Comparison of ENCODE assay signal across 9 cellular contexts in the genomic region with DNA sequence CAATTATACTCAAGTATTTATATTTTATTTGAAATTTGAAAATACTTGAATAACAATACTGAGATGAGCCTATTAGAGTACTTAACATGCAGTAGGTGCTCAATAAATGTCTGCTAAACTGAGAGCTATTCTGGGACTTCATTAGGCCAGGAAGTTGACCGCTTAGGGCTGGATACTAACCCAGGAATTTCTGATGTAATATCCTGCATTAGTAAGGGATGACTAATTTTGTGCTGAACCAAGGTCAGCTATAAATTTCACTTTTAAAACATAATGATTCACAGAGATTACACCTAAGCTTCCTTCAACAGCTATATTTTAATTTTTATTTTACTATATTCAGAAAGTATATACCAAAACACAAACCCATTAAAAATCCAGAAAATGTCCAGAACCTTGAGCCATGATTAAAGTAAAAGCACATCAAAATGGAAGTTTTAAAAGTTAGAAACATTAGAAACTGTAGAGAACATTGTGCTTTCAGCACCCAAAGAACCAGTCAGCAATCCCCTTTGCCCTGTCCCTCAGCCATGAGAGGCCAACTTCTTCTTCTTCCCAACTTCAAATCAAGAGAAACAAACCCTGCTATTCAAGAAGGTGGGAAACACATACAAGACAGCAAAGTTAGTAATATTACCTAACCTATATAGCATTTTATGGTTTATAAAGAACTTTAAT. TPM values are rescaled to one million over a fixed set of nuclear protein-coding genes. Genes with fewer than 3 reads are reported as not detected.
DNase-seq lines count a peak whose midpoint lies in the region; ATAC-seq, FAIRE-seq and TF ChIP-seq lines count a peak whose summit lies in the region.
"Had no signal": no experiment of that assay in that cellular context is flagged by ENCODE, and none has a peak within 500 bp of the region (broad histone marks: within the 10 kb centered on the region; RNA-seq: fewer than 3 reads in every experiment).

No MANE protein-coding gene starts in this region.

- FAIRE-seq in H54 (lab: Jason Lieb, UNC) = peak; percentile 97

- no peaks in the 10 kb centered on the region for H3K4me1 Mint-ChIP-seq in type B pancreatic cell (ENCODE audit: unreplicated experiment)

- TF ChIP-seq CTCF in foreskin keratinocyte (conservative IDR thresholded peaks at IDR 0.05) = no peak
- TF ChIP-seq CTCF in type B pancreatic cell (conservative IDR thresholded peaks at IDR 0.05) = no peak

- no peak overlapping the region for H3K4me3 Mint-ChIP-seq in type B pancreatic cell

- H3K36me3 Mint-ChIP-seq in type B pancreatic cell = peaks cover 10% of the 10 kb centered on the region

- H3K4me3 ChIP-seq in skeletal muscle satellite cell (ENCODE audit: low read length) = peak overlapping the region; percentile 28

- H3K27me3 ChIP-seq in foreskin keratinocyte = no peaks in the 10 kb centered on the region
- no peaks in the 10 kb centered on the region for H3K27me3 ChIP-seq in skeletal muscle satellite cell (ENCODE audit: control insufficient read depth, insufficient read depth, low read length)

- peaks cover 13% of the 10 kb centered on the region for H3K36me3 ChIP-seq in skeletal muscle satellite cell (ENCODE audit: insufficient read depth, low read length)

- no peak overlapping the region for H3K27ac Mint-ChIP-seq in type B pancreatic cell

- H3K9me3 ChIP-seq in skeletal muscle satellite cell (replicated peaks; ENCODE audit: low read length) = no peaks in the 10 kb centered on the region

- peak; percentile 94 for ATAC-seq in foreskin keratinocyte
- no peak for ATAC-seq in HG03520 (IDR thresholded peaks at IDR 0.05; ENCODE audit: unreplicated experiment)

- DNase-seq in H54 (ENCODE audit: insufficient read length, low spot score) (peak; percentile 33), SW480 (ENCODE audit: low spot score) (peak; percentile 82), foreskin keratinocyte (peak; percentile 70 to 86), islet precursor cell (no peak), NCI-H526 treated with DMSO at 0.1 percent for 48 hours (lab: John Stamatoyannopoulos, UW) (no peak), type B pancreatic cell (ENCODE audit: extremely low spot score, unreplicated experiment) (no peak)
- DNase-seq: NCI-H510A had no signal

- TF ChIP-seq POLR2A in H54 (IDR thresholded peaks at IDR 0.05; ENCODE audit: low read depth, low read length) = no peak

- peak overlapping the region; percentile 84 for H3K9ac ChIP-seq in skeletal muscle satellite cell (ENCODE audit: low read depth, low read length)

- H3K4me1 ChIP-seq in foreskin keratinocyte (peaks cover 9% of the 10 kb centered on the region), skeletal muscle satellite cell (ENCODE audit: control insufficient read depth, insufficient read depth, low read length) (peaks cover 38% of the 10 kb centered on the region)

- H3K27ac ChIP-seq in foreskin keratinocyte = no peak overlapping the region

- H3K27me3 Mint-ChIP-seq in type B pancreatic cell = no peaks in the 10 kb centered on the region

- peak overlapping the region; percentile 67 for H3K4me2 ChIP-seq in skeletal muscle satellite cell (ENCODE audit: low read length)

- no peaks in the 10 kb centered on the region for H3K9me3 Mint-ChIP-seq in type B pancreatic cell

RNA-seq across cellular contexts. Expression of a gene that starts 35.4 kb away (rescaled TPM):
- total RNA-seq in foreskin keratinocyte (0.61 and 0.74 TPM in 2 replicates), type B pancreatic cell (ENCODE audit: low replicate concordance) (2.7 and 41.0 TPM in 2 replicates)
- polyA plus RNA-seq in foreskin keratinocyte = 0.19 and 0.21 TPM in 2 replicates
- total RNA-seq in skeletal muscle satellite cell (2012; rRNA removed) = 0.87 and 1.3 TPM in 2 replicates

Comparison
In these comparisons a context has a peak if more than half of its experiments do, and no peak if none do; other contexts are left out.
1. DNase-seq: peak in H54 (single experiment), SW480 (single experiment) and foreskin keratinocyte (2 of 2); none in islet precursor cell (single experiment), NCI-H526 treated with DMSO at 0.1 percent for 48 hours (single experiment) and type B pancreatic cell (single experiment).